1 cellular context compared by ENCODE assay signal in genomic region chr1:16175610-16176553, GRCh38.
TF ChIP-seq lines count a peak whose summit lies in the region.

No MANE protein-coding gene starts in this region.

TF ChIP-seq in HEK293, 187 proteins besides CTCF, POLR2A, EP300 and RAD21 (continued from another document and continues in another):
- TF ChIP-seq KLF1 (tag by site-specific recombination; IDR thresholded peaks at IDR 0.05) (no peak), ZSCAN16 (tag by site-specific recombination; IDR thresholded peaks at IDR 0.05) (no peak), ZBTB20 (tag by site-specific recombination; IDR thresholded peaks at IDR 0.05) (0 out of 2 replicates have a peak, but pooled peaks have one; percentile 35), INSM2 (tag by site-specific recombination; IDR thresholded peaks at IDR 0.05) (no peak), ZNF362 (tag by site-specific recombination; IDR thresholded peaks at IDR 0.05) (0 out of 2 replicates have a peak, but pooled peaks have one; percentile 44), ZNF777 (tag by site-specific recombination; IDR thresholded peaks at IDR 0.05; ENCODE audit: borderline replicate concordance) (no peak), YY1 (tag by site-specific recombination; IDR thresholded peaks at IDR 0.05) (no peak), SALL2 (tag by site-specific recombination; IDR thresholded peaks at IDR 0.05; ENCODE audit: borderline replicate concordance) (no peak), MEIS1 (CRISPR knock-in tag; IDR thresholded peaks at IDR 0.05; ENCODE audit: borderline replicate concordance) (no peak), GLIS1 (tag by site-specific recombination; IDR thresholded peaks at IDR 0.05) (peak; percentile 96), ZNF701 (tag by site-specific recombination; IDR thresholded peaks at IDR 0.05) (no peak), ZNF600 (tag by site-specific recombination; IDR thresholded peaks at IDR 0.05) (no peak), ZNF350 (tag by site-specific recombination; IDR thresholded peaks at IDR 0.05) (no peak), ZNF404 (tag by site-specific recombination; IDR thresholded peaks at IDR 0.05) (no peak), MYNN (tag by site-specific recombination; IDR thresholded peaks at IDR 0.05; ENCODE audit: borderline replicate concordance) (no peak), EGR2 (tag by site-specific recombination; IDR thresholded peaks at IDR 0.05; ENCODE audit: low read depth) (no peak), ZFP69B (tag by site-specific recombination; IDR thresholded peaks at IDR 0.05) (peak; percentile 50; the same call in 1 of the 2 replicates), TSHZ1 (tag by site-specific recombination; IDR thresholded peaks at IDR 0.05; ENCODE audit: borderline replicate concordance) (no peak; the same call in 1 of the 2 replicates), GLI4 (tag by site-specific recombination; IDR thresholded peaks at IDR 0.05) (no peak), ZBTB21 (tag by site-specific recombination; IDR thresholded peaks at IDR 0.05) (0 out of 2 replicates have a peak, but pooled peaks have one; percentile 10), ZNF426 (tag by site-specific recombination; IDR thresholded peaks at IDR 0.05) (no peak), FEZF1 (tag by site-specific recombination; IDR thresholded peaks at IDR 0.05) (no peak), ZNF747 (tag by site-specific recombination; IDR thresholded peaks at IDR 0.05) (no peak), ZSCAN23 (tag by site-specific recombination; IDR thresholded peaks at IDR 0.05) (no peak), ZNF18 (tag by site-specific recombination; IDR thresholded peaks at IDR 0.05) (no peak), REPIN1 (tag by site-specific recombination; IDR thresholded peaks at IDR 0.05; ENCODE audit: low read depth) (no peak), ZNF629 (tag by site-specific recombination; IDR thresholded peaks at IDR 0.05) (peak; percentile 48), PRDM1 (tag by site-specific recombination; IDR thresholded peaks at IDR 0.05) (peak; percentile 94), PRDM2 (tag by site-specific recombination; IDR thresholded peaks at IDR 0.05; ENCODE audit: borderline replicate concordance) (no peak), ZNF544 (tag by site-specific recombination; IDR thresholded peaks at IDR 0.05) (no peak), ZEB2 (tag by site-specific recombination; IDR thresholded peaks at IDR 0.05) (no peak; the same call in none of the 2 replicates), ZNF658 (tag by site-specific recombination; IDR thresholded peaks at IDR 0.05) (no peak), ZNF473 (tag by site-specific recombination; IDR thresholded peaks at IDR 0.05) (no peak), ZBTB1 (tag by site-specific recombination; IDR thresholded peaks at IDR 0.05) (no peak), ZNF112 (tag by site-specific recombination; IDR thresholded peaks at IDR 0.05) (no peak), ZNF610 (tag by site-specific recombination; IDR thresholded peaks at IDR 0.05; ENCODE audit: borderline replicate concordance) (no peak), ZSCAN4 (tag by site-specific recombination; IDR thresholded peaks at IDR 0.05) (no peak), ZNF214 (tag by site-specific recombination; IDR thresholded peaks at IDR 0.05; ENCODE audit: borderline replicate concordance) (no peak), ZBTB8A (tag by site-specific recombination; IDR thresholded peaks at IDR 0.05) (0 out of 2 replicates have a peak, but pooled peaks have one; percentile 13), ZNF645 (tag by site-specific recombination; IDR thresholded peaks at IDR 0.05) (no peak), IKZF3 (tag by site-specific recombination; IDR thresholded peaks at IDR 0.05) (0 out of 2 replicates have a peak, but pooled peaks have one; percentile 5), KLF9 (tag by site-specific recombination; IDR thresholded peaks at IDR 0.05; ENCODE audit: low read depth) (no peak), ZSCAN18 (tag by site-specific recombination; IDR thresholded peaks at IDR 0.05) (no peak), SETDB1 (IDR thresholded peaks at IDR 0.05; ENCODE audit: insufficient read length, low read length) (no peak), ZNF266 (tag by site-specific recombination; IDR thresholded peaks at IDR 0.05; ENCODE audit: low read depth) (no peak), ZSCAN30 (tag by site-specific recombination; IDR thresholded peaks at IDR 0.05) (peak; percentile 50; the same call in 1 of the 2 replicates), SP7 (tag by site-specific recombination; IDR thresholded peaks at IDR 0.05) (0 out of 2 replicates have a peak, but pooled peaks have one; percentile 37), ZNF596 (tag by site-specific recombination; IDR thresholded peaks at IDR 0.05) (0 out of 2 replicates have a peak, but pooled peaks have one; percentile 30)
